Comparison of ENCODE assay signal across 8 cellular contexts in genomic region chr5:61277190-61277589, GRCh38. TPM values are rescaled to one million over a fixed set of nuclear protein-coding genes. Genes with fewer than 3 reads are reported as not detected.
DNase-seq lines count a peak whose midpoint lies in the region; ATAC-seq, FAIRE-seq and TF ChIP-seq lines count a peak whose summit lies in the region.

No MANE protein-coding gene starts in this region.

- peak overlapping the region; percentile 33 for H4K8ac ChIP-seq in mesenchymal stem cell (ENCODE audit: low read length)

- CTCF ChIA-PET in CD4-positive, alpha-beta memory T cell (lab: Charles Lee; ENCODE audit: partially characterized antibody), result interaction anchor here (1.6 kb wide), 1 partner anchor 382 kb away, joined by 7 read pairs; no protein-coding TSS in a partner anchor

- ATAC-seq in HG03354 (IDR thresholded peaks at IDR 0.05; ENCODE audit: poor library complexity, severe bottlenecking, unreplicated experiment) (peak; percentile 36), HG02610 (IDR thresholded peaks at IDR 0.05; ENCODE audit: unreplicated experiment) (no peak), GM19035 (IDR thresholded peaks at IDR 0.05; ENCODE audit: unreplicated experiment) (no peak)

- H3K4me1 Mint-ChIP-seq in CD4-positive, alpha-beta memory T cell, result peaks cover 14 to 33% (median 25%) of the 10 kb centered on the region in 4 donors

- H2BK12ac ChIP-seq in mesenchymal stem cell (ENCODE audit: low read length in 2 of 2), result peak overlapping the region in 1 of 2 experiments; percentile 92

- H3K9me3 ChIP-seq in CD4-positive, alpha-beta memory T cell (ENCODE audit: control insufficient read depth in 1 of 2, low read length in 2 of 2), result no peaks in the 10 kb centered on the region
- H3K9me3 ChIP-seq in mesenchymal stem cell (ENCODE audit: control insufficient read depth, low read length), result no peaks in the 10 kb centered on the region
- no peaks in the 10 kb centered on the region for H3K9me3 ChIP-seq in small intestine (ENCODE audit: control insufficient read depth, low read depth)

- no peak overlapping the region for H3K4ac ChIP-seq in mesenchymal stem cell (ENCODE audit: low read depth in 1 of 2, low read length in 2 of 2)

- peak overlapping the region in 1 of 2 experiments; percentile 19 for H3K14ac ChIP-seq in mesenchymal stem cell (ENCODE audit: low read length in 2 of 2)

- no peak overlapping the region for H3K27ac ChIP-seq in CD4-positive, alpha-beta memory T cell (ENCODE audit: low read depth, low read length)
- H3K27ac ChIP-seq in brain microvascular endothelial cell (no peak overlapping the region), mesenchymal stem cell (ENCODE audit: low read length, poor library complexity, severe bottlenecking) (peak overlapping the region; percentile 2), small intestine (ENCODE audit: low read depth in 1 of 2, low read length in 1 of 2) (peak overlapping the region in 1 of 2 donors; percentile 38)

- no peak overlapping the region for H4K91ac ChIP-seq in mesenchymal stem cell (ENCODE audit: low read length)

- H3K27ac Mint-ChIP-seq in CD4-positive, alpha-beta memory T cell, result peak overlapping the region; percentile 1 to 91 (median 85)

- H3K27me3 ChIP-seq in CD4-positive, alpha-beta memory T cell (ENCODE audit: insufficient read depth, low read length), result no peaks in the 10 kb centered on the region
- H3K27me3 ChIP-seq in brain microvascular endothelial cell (replicated peaks), result no peaks in the 10 kb centered on the region
- H3K27me3 ChIP-seq in mesenchymal stem cell (ENCODE audit: control insufficient read depth in 1 of 2, insufficient read depth in 1 of 2, low read length in 2 of 2), result no peaks in the 10 kb centered on the region
- H3K27me3 ChIP-seq in small intestine (ENCODE audit: control insufficient read depth in 2 of 2, insufficient read depth in 2 of 2, low read length in 2 of 2), result no peaks in the 10 kb centered on the region

- WGBS in mesenchymal stem cell, result 32% methylated on average over 2 of the region's 2 CpGs
- WGBS in small intestine, 3 donors, result 21 to 37% (median 27%) methylated on average over 2 of the region's 2 CpGs

- peak overlapping the region; percentile 50 for H2BK120ac ChIP-seq in mesenchymal stem cell (ENCODE audit: low read depth, low read length)

- peaks cover 10% of the 10 kb centered on the region for H3K4me1 ChIP-seq in CD4-positive, alpha-beta memory T cell (ENCODE audit: insufficient read depth, low read length)
- H3K4me1 ChIP-seq in mesenchymal stem cell (ENCODE audit: control insufficient read depth, insufficient read depth, low read depth, low read length), result peaks cover 7% of the 10 kb centered on the region
- peaks cover 0 to 6% of the 10 kb centered on the region in 2 donors for H3K4me1 ChIP-seq in small intestine (ENCODE audit: control insufficient read depth in 2 of 2, insufficient read depth in 1 of 2, low read depth in 1 of 2, low read length in 1 of 2)

- no peaks in the 10 kb centered on the region for H3K27me3 Mint-ChIP-seq in CD4-positive, alpha-beta memory T cell

- H3K36me3 Mint-ChIP-seq in CD4-positive, alpha-beta memory T cell, result no peaks in the 10 kb centered on the region

- no peaks in the 10 kb centered on the region for H3K79me1 ChIP-seq in mesenchymal stem cell (replicated peaks; ENCODE audit: low read length, poor library complexity, severe bottlenecking)

- intact Hi-C loops in CD4-positive, alpha-beta memory T cell (cut with micrococcal nuclease), result loop anchor here (5.0 kb wide), 1 partner anchor 55 kb away; the partner anchor contains the start of gene ZSWIM6

- H3K36me3 ChIP-seq in CD4-positive, alpha-beta memory T cell (ENCODE audit: insufficient read depth, low read length), result no peaks in the 10 kb centered on the region
- H3K36me3 ChIP-seq in brain microvascular endothelial cell (replicated peaks) (no peaks in the 10 kb centered on the region), mesenchymal stem cell (ENCODE audit: control insufficient read depth in 1 of 2, insufficient read depth in 2 of 2, low read depth in 1 of 2, low read length in 2 of 2) (no peaks in the 10 kb centered on the region), small intestine (ENCODE audit: control insufficient read depth in 2 of 2, insufficient read depth in 2 of 2, low read length in 2 of 2) (no peaks in the 10 kb centered on the region)

- no peak for DNase-seq in CD4-positive, alpha-beta memory T cell
- DNase-seq in brain microvascular endothelial cell (peak; percentile 29), mesenchymal stem cell (peak; percentile 63), NCI-H1417 (lab: John Stamatoyannopoulos, UW) (no peak), small intestine (no peak)

- no peak overlapping the region for H3K4me2 ChIP-seq in mesenchymal stem cell (ENCODE audit: low read length, poor library complexity, severe bottlenecking)

- H3K23ac ChIP-seq in mesenchymal stem cell (ENCODE audit: low read length in 2 of 2), result no peak overlapping the region

- FAIRE-seq in small intestine (lab: Jason Lieb, UNC), result no peak

- in situ Hi-C loops in brain microvascular endothelial cell (cut with HindIII; ENCODE audit: low pct_ligation_motif_present, low sequenced_read_pairs), result no loop called here

- peak; percentile 67 for TF ChIP-seq CTCF in brain microvascular endothelial cell (IDR thresholded peaks at IDR 0.05; ENCODE audit: low read depth, low read length, missing control alignments)

- H3K9ac ChIP-seq in mesenchymal stem cell (ENCODE audit: low read length), result peak overlapping the region; percentile 69

- peak overlapping the region in 7 of 8 donors; percentile 58 to 88 (median 80) for H3K4me3 Mint-ChIP-seq in CD4-positive, alpha-beta memory T cell

- H3K18ac ChIP-seq in mesenchymal stem cell (ENCODE audit: low read depth in 1 of 2, low read length in 2 of 2), result peak overlapping the region; percentile 40 to 48

- H3K4me3 ChIP-seq in CD4-positive, alpha-beta memory T cell (ENCODE audit: low read length in 2 of 2), result no peak overlapping the region
- no peak overlapping the region for H3K4me3 ChIP-seq in brain microvascular endothelial cell (ENCODE audit: low read depth, low read length)
- peak overlapping the region in 1 of 2 experiments; percentile 58 for H3K4me3 ChIP-seq in mesenchymal stem cell (ENCODE audit: insufficient read depth in 1 of 2, low read depth in 1 of 2, low read length in 2 of 2)
- H3K4me3 ChIP-seq in small intestine (ENCODE audit: low read depth in 1 of 2, low read length in 2 of 2), result no peak overlapping the region

- H2AK5ac ChIP-seq in mesenchymal stem cell (ENCODE audit: low read length, severe bottlenecking), result no peak overlapping the region

- POLR2A ChIA-PET in CD4-positive, alpha-beta memory T cell (lab: Charles Lee; ENCODE audit: partially characterized antibody), result interaction anchor here (2.6 kb wide), 1 partner anchor 54 kb away, joined by 15 read pairs; the partner anchor contains the start of gene ZSWIM6

- no peak overlapping the region for H2BK15ac ChIP-seq in mesenchymal stem cell (ENCODE audit: low read depth, poor library complexity, severe bottlenecking)

- no peak overlapping the region for H2BK5ac ChIP-seq in mesenchymal stem cell (ENCODE audit: low read depth, low read length, poor library complexity, severe bottlenecking)

- H3K9me3 Mint-ChIP-seq in CD4-positive, alpha-beta memory T cell, result no peaks in the 10 kb centered on the region

- H2AFZ ChIP-seq in mesenchymal stem cell (ENCODE audit: low read depth, low read length), result peak overlapping the region; percentile 55

RNA-seq across cellular contexts. Expression of gene ZSWIM6, which starts 54.9 kb away (rescaled TPM):
- total RNA-seq in CD4-positive, alpha-beta memory T cell, result 10 to 100 TPM; 10.3 to 11.3 TPM
- polyA plus RNA-seq in CD4-positive, alpha-beta memory T cell, result under 1 TPM; 0.23 to 0.68 TPM
- 12.1 TPM for polyA plus RNA-seq in mesenchymal stem cell (2013, experiment 1 of 2)
- 12.1 TPM for polyA plus RNA-seq in mesenchymal stem cell (2013, experiment 2 of 2)
- polyA plus RNA-seq in small intestine, result 1 to 10 TPM; 3.2 to 4.9 (median 3.5) TPM

Comparison
In these comparisons a context has a peak if more than half of its experiments do, and no peak if none do; other contexts are left out.
1. DNase-seq: peak in brain microvascular endothelial cell (single experiment) and mesenchymal stem cell (single experiment); none in CD4-positive, alpha-beta memory T cell (0 of 5), NCI-H1417 (0 of 3) and small intestine (single experiment).